Comparison of ENCODE assay signal across 8 cellular contexts in genomic region chr16:1363501-1364041, GRCh38. TPM values are rescaled to one million over a fixed set of nuclear protein-coding genes. Genes with fewer than 3 reads are reported as not detected.
A peak's percentile ranks its signal among the peaks of the same experiment; 100 is the strongest.
DNase-seq lines count a peak whose midpoint lies in the region; ATAC-seq lines count a peak whose summit lies in the region.

No MANE protein-coding gene starts in this region.

- no peaks in the 10 kb centered on the region for H3K9me3 Mint-ChIP-seq in naive B cell

- H3K27me3 ChIP-seq in effector memory CD4-positive, alpha-beta T cell (replicated peaks; ENCODE audit: control insufficient read depth, insufficient read depth, low read length, poor library complexity, severe bottlenecking), result no peaks in the 10 kb centered on the region

- H3K27me3 Mint-ChIP-seq in naive B cell, result no peaks in the 10 kb centered on the region

- no peak overlapping the region for H3K4me3 Mint-ChIP-seq in naive B cell

- peak; percentile 94 to 97 for ATAC-seq in naive B cell (ENCODE audit: low read depth in 2 of 2)
- no peak for ATAC-seq in GM21515 (IDR thresholded peaks at IDR 0.05; ENCODE audit: unreplicated experiment)

- no peak overlapping the region for H3K27ac ChIP-seq in effector memory CD4-positive, alpha-beta T cell (ENCODE audit: insufficient read depth, low read length, poor library complexity, severe bottlenecking)

- H3K4me1 Mint-ChIP-seq in naive B cell, result peaks cover 0 to 4% (median 0%) of the 10 kb centered on the region in 3 donors

- no peaks in the 10 kb centered on the region for H3K9me3 ChIP-seq in effector memory CD4-positive, alpha-beta T cell (ENCODE audit: control insufficient read depth, low read length)

- H3K36me3 ChIP-seq in effector memory CD4-positive, alpha-beta T cell (ENCODE audit: control insufficient read depth, insufficient read depth, low read length), result peaks cover 65% of the 10 kb centered on the region

- peak overlapping the region in 3 of 6 donors; percentile 42 to 69 (median 60) for H3K27ac Mint-ChIP-seq in naive B cell

- H3K4me1 ChIP-seq in effector memory CD4-positive, alpha-beta T cell (ENCODE audit: control insufficient read depth, insufficient read depth, low read length, poor library complexity, severe bottlenecking), result no peaks in the 10 kb centered on the region

- no peak overlapping the region for H3K4me3 ChIP-seq in effector memory CD4-positive, alpha-beta T cell (ENCODE audit: insufficient read depth, low read depth, low read length, poor library complexity, severe bottlenecking)

- no peaks in the 10 kb centered on the region for H3K36me3 Mint-ChIP-seq in naive B cell

- DNase-seq in NCI-H1436 (lab: John Stamatoyannopoulos, UW), result peak; percentile 30
- no peak for DNase-seq in NCI-H1436 treated with DMSO at 0.1 percent for 48 hours (lab: John Stamatoyannopoulos, UW)
- peak; percentile 39 to 51 for DNase-seq in NCI-H1930 (lab: John Stamatoyannopoulos, UW)
- peak; percentile 75 to 77 for DNase-seq in activated CD4-positive, alpha-beta T cell treated with anti-CD3 and anti-CD28 coated beads, Interleukin-2, amount 50 U/mL, for 48 hours
- peak; percentile 38 to 53 (median 43) for DNase-seq in effector memory CD4-positive, alpha-beta T cell
- DNase-seq in naive B cell, result peak; percentile 62
- DNase-seq in superior temporal gyrus (ENCODE audit: extremely low spot score), result peak; percentile 37

RNA-seq across cellular contexts. Expression of gene GNPTG, which starts 11.8 kb away (rescaled TPM):
- 10 to 100 TPM; 39.7 to 52.1 (median 44.6) TPM for polyA plus RNA-seq in naive B cell (ENCODE audit: low read depth in 6 of 6)

RNA-seq across cellular contexts. Expression of gene TSR3, which starts 11.9 kb away (rescaled TPM):
- polyA plus RNA-seq in naive B cell (ENCODE audit: low read depth in 6 of 6), result 100 to 1,000 TPM in 3 of 6 donors, 10 to 100 TPM in 3; 87.9 to 103 (median 99.1) TPM

RNA-seq across cellular contexts. Expression of gene BAIAP3, which starts 30.1 kb away (rescaled TPM):
- polyA plus RNA-seq in naive B cell (ENCODE audit: low read depth in 6 of 6), result 1 to 10 TPM in 1 of 6 donors, under 1 TPM in 4, not detected in 1; 0.20 to 1.3 (median 0.67) TPM

RNA-seq across cellular contexts. Expression of gene UNKL, which starts 50.9 kb away (rescaled TPM):
- polyA plus RNA-seq in naive B cell (ENCODE audit: low read depth in 6 of 6), result 10 to 100 TPM in 1 of 6 donors, 1 to 10 TPM in 5; 7.2 to 25.7 (median 9.2) TPM

RNA-seq across cellular contexts. Expression of gene UBE2I, which starts 54.1 kb away (rescaled TPM):
- 100 to 1,000 TPM in 5 of 6 donors, 10 to 100 TPM in 1; 99.5 to 121 (median 114) TPM for polyA plus RNA-seq in naive B cell (ENCODE audit: low read depth in 6 of 6)
